ENCODE assay signal across 8 cellular contexts in the genomic region with DNA sequence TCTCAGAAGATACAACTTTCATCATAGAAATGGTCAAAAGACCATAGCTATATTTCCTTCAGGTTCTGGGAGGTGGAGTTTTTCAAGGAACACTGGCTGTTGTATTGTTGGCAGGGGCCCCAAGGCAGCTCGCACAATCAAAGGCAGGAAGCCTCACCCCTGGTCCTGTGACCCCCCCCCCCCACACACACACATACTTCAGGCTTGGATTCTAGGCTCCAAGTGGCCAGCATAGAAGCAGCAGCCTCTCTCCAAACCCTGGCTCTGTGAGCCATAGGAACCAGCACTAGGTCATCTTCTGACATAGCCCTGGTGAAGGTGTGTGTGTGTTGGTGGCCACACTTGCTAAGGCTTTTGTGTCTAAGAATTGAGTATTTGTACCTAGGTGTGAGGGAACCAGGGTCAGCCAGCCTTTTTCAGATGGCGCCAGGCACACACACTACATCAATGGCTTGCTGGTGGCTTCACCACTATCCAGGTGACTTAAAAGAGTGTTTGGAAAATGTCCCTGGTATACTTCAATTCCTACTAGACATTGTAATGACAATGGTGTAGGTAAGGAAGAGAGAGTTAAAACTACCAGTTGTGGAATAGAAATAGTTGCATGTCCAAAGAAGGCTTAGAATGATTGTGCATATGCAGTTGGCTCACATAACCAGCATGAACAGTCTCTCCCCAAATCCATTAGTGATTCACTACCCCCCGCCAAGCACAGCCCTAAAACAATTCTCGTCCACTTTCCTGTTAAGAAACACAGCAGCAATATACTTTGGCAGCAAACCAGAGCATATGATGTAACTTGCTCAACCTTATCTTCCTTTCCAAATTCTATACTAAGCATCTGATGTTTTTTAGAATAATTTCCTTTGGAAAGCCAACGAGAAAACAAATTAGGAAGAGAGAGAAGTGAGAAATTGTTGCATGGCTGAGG.
A peak's percentile ranks its signal among the peaks of the same experiment; 100 is the strongest.
DNase-seq lines count a peak whose midpoint lies in the region; FAIRE-seq and TF ChIP-seq lines count a peak whose summit lies in the region.

No MANE protein-coding gene starts in this region.

- peak overlapping the region; percentile 49 for H3K27ac Mint-ChIP-seq in astrocyte (ENCODE audit: unreplicated experiment)

- H3K79me2 ChIP-seq in astrocyte (ENCODE audit: insufficient read depth, low read length) (no peaks in the 10 kb centered on the region), hepatocyte (no peaks in the 10 kb centered on the region)

- no peaks in the 10 kb centered on the region for H3K9me2 ChIP-seq in hepatocyte (replicated peaks; ENCODE audit: insufficient read depth)

- no peaks in the 10 kb centered on the region for H4K20me1 ChIP-seq in astrocyte (ENCODE audit: insufficient read depth, low read length)
- no peaks in the 10 kb centered on the region for H4K20me1 ChIP-seq in hepatocyte (ENCODE audit: insufficient read depth, poor library complexity, severe bottlenecking)

- H3K36me3 Mint-ChIP-seq in astrocyte (ENCODE audit: low read depth, unreplicated experiment): peaks cover 7% of the 10 kb centered on the region

- H3K4me2 ChIP-seq in astrocyte (ENCODE audit: low read length) (peak overlapping the region; percentile 73), hepatocyte (no peak overlapping the region)

- H2AFZ ChIP-seq in astrocyte (ENCODE audit: low read depth, low read length) (no peak overlapping the region), hepatocyte (no peak overlapping the region)

- H3K4me3 Mint-ChIP-seq in astrocyte (ENCODE audit: unreplicated experiment): no peak overlapping the region

- H3K9ac ChIP-seq in HUES48 (ENCODE audit: low read depth, low read length): no peak overlapping the region
- peak overlapping the region; percentile 66 for H3K9ac ChIP-seq in astrocyte (ENCODE audit: low read length)

- H3K4me1 Mint-ChIP-seq in astrocyte (ENCODE audit: low read depth, unreplicated experiment): peaks cover 46% of the 10 kb centered on the region

- no peaks in the 10 kb centered on the region for H3K27me3 Mint-ChIP-seq in astrocyte (ENCODE audit: low read depth, unreplicated experiment)

- no peaks in the 10 kb centered on the region for H3K9me3 ChIP-seq in HUES48 (ENCODE audit: control insufficient read depth, insufficient read depth, low read length)
- no peaks in the 10 kb centered on the region for H3K9me3 ChIP-seq in astrocyte (ENCODE audit: insufficient read depth, low read depth, low read length)
- H3K9me3 ChIP-seq in hepatocyte (ENCODE audit: low read depth): no peaks in the 10 kb centered on the region

- H3K4me3 ChIP-seq in HUES48 (ENCODE audit: low read depth, low read length) (no peak overlapping the region), astrocyte (ENCODE audit: insufficient read depth, low read depth, low read length) (peak overlapping the region; percentile 10), hepatocyte (no peak overlapping the region)

- H3K4me1 ChIP-seq in HUES48 (ENCODE audit: control insufficient read depth, insufficient read depth, low read length) (peaks cover 23% of the 10 kb centered on the region; the same call in 1 of the 2 replicates), astrocyte (ENCODE audit: insufficient read depth, low read length) (peaks cover 40% of the 10 kb centered on the region), hepatocyte (ENCODE audit: insufficient read depth) (peaks cover 4% of the 10 kb centered on the region)

- peak overlapping the region; percentile 12 for H3K27ac ChIP-seq in HUES48 (ENCODE audit: low read depth, low read length)
- peak overlapping the region; percentile 89 for H3K27ac ChIP-seq in astrocyte (ENCODE audit: low read depth, low read length)
- H3K27ac ChIP-seq in hepatocyte: peak overlapping the region; percentile 1

- DNase-seq in astrocyte (ENCODE audit: low read depth) (peak; percentile 94), hepatocyte (ENCODE audit: low spot score) (no peak), superior temporal gyrus (ENCODE audit: extremely low spot score) (peak; percentile 57), ecto neural progenitor cell (ENCODE audit: low spot score) (no peak), occipital lobe (lab: John Stamatoyannopoulos, UW) (no peak)
- DNase-seq in activated T-cell treated with anti-CD3 and anti-CD28 coated beads, Interleukin-2, amount 50 U/mL, for 1 hour: no peak
- no peak for DNase-seq in activated CD8-positive, alpha-beta memory T cell treated with anti-CD3 and anti-CD28 coated beads for 24 hours

- 83% methylated on average over 5 of the region's 5 CpGs for WGBS in hepatocyte (ENCODE audit: low lambda C conversion rate, missing lambda C conversion rate)

- FAIRE-seq in astrocyte (lab: Jason Lieb, UNC): peak; percentile 73

- peaks cover 64% of the 10 kb centered on the region for H3K36me3 ChIP-seq in HUES48 (ENCODE audit: control insufficient read depth, insufficient read depth, low read length)
- H3K36me3 ChIP-seq in astrocyte (ENCODE audit: insufficient read depth, low read length): peaks cover 21% of the 10 kb centered on the region
- peaks cover 7% of the 10 kb centered on the region for H3K36me3 ChIP-seq in hepatocyte (replicated peaks; ENCODE audit: insufficient read depth, low read depth)

- TF ChIP-seq CTCF in astrocyte (IDR thresholded peaks at IDR 0.05; ENCODE audit: insufficient read depth, low read depth, low read length): no peak
- TF ChIP-seq CTCF in hepatocyte (IDR thresholded peaks at IDR 0.05; ENCODE audit: poor library complexity): no peak

- H3K27me3 ChIP-seq in HUES48 (ENCODE audit: control insufficient read depth, insufficient read depth, low read length) (no peaks in the 10 kb centered on the region), astrocyte (ENCODE audit: insufficient read depth, low read length) (no peaks in the 10 kb centered on the region), hepatocyte (no peaks in the 10 kb centered on the region)

- no peaks in the 10 kb centered on the region for H3K9me3 Mint-ChIP-seq in astrocyte (ENCODE audit: unreplicated experiment)

Comparison
In these comparisons a context has a peak if more than half of its experiments do, and no peak if none do; other contexts are left out.
1. H3K27ac ChIP-seq: peak in every context shown above with its lines; median percentile 89 in astrocyte; 12 in HUES48; 1 in hepatocyte.
2. DNase-seq: peak in astrocyte (single experiment) and superior temporal gyrus (single experiment); none in hepatocyte (single experiment), ecto neural progenitor cell (single experiment), activated T-cell treated with anti-CD3 and anti-CD28 coated beads, Interleukin-2, amount 50 U/mL, for 1 hour (single experiment), activated CD8-positive, alpha-beta memory T cell treated with anti-CD3 and anti-CD28 coated beads for 24 hours (single experiment) and occipital lobe (single experiment).